ENCODE assay signal across 18 cellular contexts in genomic region chr10:121282264-121282663, GRCh38.
"Had no signal": no experiment of that assay in that cellular context is flagged by ENCODE, and none has a peak within 500 bp of the region (broad histone marks: within the 10 kb centered on the region; RNA-seq: fewer than 3 reads in every experiment).

No MANE protein-coding gene starts in this region.

- H3K4me2 ChIP-seq: SK-N-SH had no signal

- H3K27ac ChIP-seq: HL-60, RWPE1 had no signal

- H3K9ac ChIP-seq: SK-N-SH had no signal

- ATAC-seq: Panc1, PC-3 had no signal

- H3K9me2 ChIP-seq: SK-N-SH had no signal

- DNase-seq: KBM-7, NCI-H1092 treated with DMSO at 0.1 percent for 48 hours, NCI-H1436, NCI-H187, NCI-H2029, NCI-H2081 treated with DMSO at 0.1 percent for 48 hours, NCI-H2171, NCI-H226, NCI-H446, NCI-H510A, NCI-H524 treated with DMSO at 0.1 percent for 48 hours, NCI-H774, PC-3, SHP77, SK-N-SH had no signal
